In the genomic region with DNA sequence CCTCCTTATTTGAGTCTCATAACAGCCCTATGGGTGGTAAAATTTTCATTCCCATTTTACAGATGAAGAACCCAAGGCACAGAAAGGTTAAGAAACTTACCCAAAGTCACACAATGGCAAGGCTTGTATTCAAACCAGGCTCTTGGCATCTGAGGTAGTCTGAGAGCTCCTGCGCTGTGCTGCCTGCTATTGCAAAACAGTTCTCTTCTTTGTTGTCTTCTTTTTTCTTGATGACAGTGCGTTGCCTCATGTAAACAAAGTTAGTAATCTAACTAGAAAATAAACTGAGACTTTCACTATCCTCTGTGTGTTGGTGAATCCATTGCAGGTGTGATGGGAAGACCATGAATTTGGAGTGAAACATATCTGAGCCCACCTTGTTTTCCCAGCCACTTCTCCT, we compare ENCODE assay signal across 22 cellular contexts.
"Had no signal": no experiment of that assay in that cellular context is flagged by ENCODE, and none has a peak within 500 bp of the region (broad histone marks: within the 10 kb centered on the region; RNA-seq: fewer than 3 reads in every experiment).

No MANE protein-coding gene starts in this region.

- H3K36me3 ChIP-seq: adrenal gland, ascending aorta, brain microvascular endothelial cell, lower lobe of right lung, neural progenitor cell, upper lobe of right lung had no signal

- DNase-seq: activated CD4-positive, alpha-beta T cell treated with anti-CD3 and anti-CD28 coated beads, Interleukin-2, amount 50 U/mL, for 4 hours; activated CD8-positive, alpha-beta memory T cell treated with anti-CD3 and anti-CD28 coated beads for 24 hours; activated CD8-positive, alpha-beta memory T cell treated with anti-CD3 and anti-CD28 coated beads, Interleukin-2, amount 50 U/mL, for 4 hours; activated T-cell treated with anti-CD3 and anti-CD28 coated beads, Interleukin-2, amount 50 U/mL, for 24 hours; adrenal gland; brain microvascular endothelial cell; caudate nucleus; effector CD4-positive, alpha-beta T cell; foreskin keratinocyte; kidney; lower lobe of right lung; naive thymus-derived CD8-positive, alpha-beta T cell; retina; stimulated activated CD4-positive, alpha-beta T cell treated with anti-CD3 and anti-CD28 coated beads, Interleukin-4, amount 100 ng/mL, for 1 hour; stimulated activated naive CD4-positive, alpha-beta T cell treated with Interleukin-2 at 50 U/mL for 16 hours; T-helper 9 cell; upper lobe of right lung had no signal

- H3K9me3 Mint-ChIP-seq: activated T-cell treated with anti-CD3 and anti-CD28 coated beads, Interleukin-2, amount 50 U/mL, for 24 hours; activated T-helper 17 cell treated with anti-CD3 and anti-CD28 coated beads, Interleukin-2, amount 50 U/mL, for 72 hours; dendritic cell treated with granulocyte-macrophage colony-stimulating factor and Interleukin-4, amounts not matched to agents 40 ng/mL and 50 ng/mL, for 4 days; naive thymus-derived CD8-positive, alpha-beta T cell; neural progenitor cell had no signal

- H3K4me1 ChIP-seq: adrenal gland, ascending aorta, foreskin keratinocyte, lower lobe of right lung, neural progenitor cell, upper lobe of right lung had no signal

- H3K36me3 Mint-ChIP-seq: activated naive CD4-positive, alpha-beta T cell treated with anti-CD3 and anti-CD28 coated beads, Interleukin-2, amount 50 U/mL, for 72 hours; naive thymus-derived CD8-positive, alpha-beta T cell; neural progenitor cell had no signal

- H3K27me3 ChIP-seq: adrenal gland, ascending aorta, brain microvascular endothelial cell, foreskin keratinocyte, neural progenitor cell, upper lobe of right lung had no signal

- H3K4me3 ChIP-seq: adrenal gland, ascending aorta, lower lobe of right lung, neural progenitor cell, upper lobe of right lung had no signal

- ATAC-seq: activated naive CD4-positive, alpha-beta T cell treated with anti-CD3 and anti-CD28 coated beads, Interleukin-2, amount 50 U/mL, for 72 hours; activated T-helper 17 cell treated with anti-CD3 and anti-CD28 coated beads, Interleukin-2, amount 50 U/mL, for 72 hours; foreskin keratinocyte; lower lobe of right lung; naive thymus-derived CD8-positive, alpha-beta T cell; upper lobe of right lung had no signal

- H3K4me1 Mint-ChIP-seq: neural progenitor cell had no signal

- H3K27me3 Mint-ChIP-seq: activated T-helper 17 cell treated with anti-CD3 and anti-CD28 coated beads, Interleukin-2, amount 50 U/mL, for 72 hours; dendritic cell treated with granulocyte-macrophage colony-stimulating factor and Interleukin-4, amounts not matched to agents 40 ng/mL and 50 ng/mL, for 4 days; naive thymus-derived CD8-positive, alpha-beta T cell had no signal

- H3K27ac Mint-ChIP-seq: activated naive CD4-positive, alpha-beta T cell treated with anti-CD3 and anti-CD28 coated beads, Interleukin-2, amount 50 U/mL, for 72 hours; activated T-cell treated with anti-CD3 and anti-CD28 coated beads, Interleukin-2, amount 50 U/mL, for 24 hours; activated T-helper 17 cell treated with anti-CD3 and anti-CD28 coated beads, Interleukin-2, amount 50 U/mL, for 72 hours; neural progenitor cell had no signal

- H3K4me3 Mint-ChIP-seq: activated T-cell treated with anti-CD3 and anti-CD28 coated beads, Interleukin-2, amount 50 U/mL, for 24 hours; activated T-helper 17 cell treated with anti-CD3 and anti-CD28 coated beads, Interleukin-2, amount 50 U/mL, for 72 hours; dendritic cell treated with granulocyte-macrophage colony-stimulating factor and Interleukin-4, amounts not matched to agents 40 ng/mL and 50 ng/mL, for 4 days; naive thymus-derived CD8-positive, alpha-beta T cell; neural progenitor cell had no signal

- H3K9me3 ChIP-seq: adrenal gland, ascending aorta, lower lobe of right lung, upper lobe of right lung had no signal
